In the genomic region with DNA sequence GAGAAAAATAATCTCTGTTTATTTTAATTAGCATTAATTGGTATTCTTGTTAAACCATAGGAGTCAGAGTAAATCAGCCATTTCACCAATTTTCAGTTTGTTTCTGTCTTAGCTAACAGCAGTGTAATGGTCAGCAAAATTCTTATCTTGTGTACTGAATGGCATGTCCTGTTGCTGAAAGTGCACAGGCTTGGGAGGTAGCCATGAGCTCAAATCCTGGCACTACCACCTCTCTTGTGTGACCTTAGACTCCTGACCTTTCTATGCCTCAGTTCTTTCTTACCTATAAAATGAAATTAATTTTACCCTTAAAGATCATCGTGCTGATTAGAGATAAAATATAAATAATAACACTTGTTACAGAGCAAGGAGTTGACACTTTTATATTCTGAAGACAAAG, we compare ENCODE assay signal across 13 cellular contexts.
"Had no signal": no experiment of that assay in that cellular context is flagged by ENCODE, and none has a peak within 500 bp of the region (broad histone marks: within the 10 kb centered on the region; RNA-seq: fewer than 3 reads in every experiment).

No MANE protein-coding gene starts in this region.

- ATAC-seq: esophagus mucosa; mucosa of descending colon; naive thymus-derived CD8-positive, alpha-beta T cell; stimulated activated naive CD8-positive, alpha-beta T cell treated with anti-CD3 and anti-CD28 coated beads, Interleukin-15, amount 100 ng/mL, for 72 hours had no signal

- H3K4me3 ChIP-seq: adrenal gland, mucosa of descending colon, transverse colon had no signal

- H3K4me1 ChIP-seq: transverse colon had no signal

- H3K27me3 ChIP-seq: adrenal gland, transverse colon had no signal

- DNase-seq: activated CD4-positive, alpha-beta T cell treated with anti-CD3 and anti-CD28 coated beads, Interleukin-2, amount 50 U/mL, for 1 hour; activated CD4-positive, CD25-positive, alpha-beta regulatory T cell; activated naive CD4-positive, alpha-beta T cell treated with anti-CD3 and anti-CD28 coated beads, Interleukin-2, amount 50 U/mL, for 16 hours; foreskin fibroblast; kidney; mucosa of descending colon; naive thymus-derived CD8-positive, alpha-beta T cell; stimulated activated CD4-positive, alpha-beta T cell treated with anti-CD3 and anti-CD28 coated beads, Interleukin-4, amount 100 ng/mL, for 4 hours; stimulated activated naive CD8-positive, alpha-beta T cell treated with anti-CD3 and anti-CD28 coated beads, Interleukin-15, amount 100 ng/mL, for 72 hours; T-helper 2 cell; transverse colon had no signal

- H3K9me3 ChIP-seq: adrenal gland, mucosa of descending colon, transverse colon had no signal
